8 cellular contexts compared by ENCODE assay signal in the genomic region with DNA sequence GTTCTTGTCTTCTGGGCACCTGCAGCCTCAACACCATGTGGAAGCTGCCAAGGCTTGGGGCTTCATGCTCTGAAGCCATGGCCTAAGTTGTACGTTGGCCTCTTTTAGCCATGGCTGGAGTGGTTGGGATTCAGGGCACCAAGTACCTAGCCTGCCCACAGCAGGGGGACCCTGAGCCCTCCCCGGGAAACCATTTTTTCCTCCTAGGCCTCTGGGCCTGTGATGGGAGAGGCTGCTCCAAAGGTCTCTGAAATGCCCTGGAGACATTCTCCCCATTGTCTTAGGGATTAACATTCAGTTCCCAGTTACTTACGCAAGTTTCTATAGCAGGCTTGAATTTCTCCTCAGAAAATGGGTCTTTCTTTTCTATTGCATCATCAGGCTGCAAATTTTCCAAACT.
"Had no signal": no experiment of that assay in that cellular context is flagged by ENCODE, and none has a peak within 500 bp of the region (broad histone marks: within the 10 kb centered on the region; RNA-seq: fewer than 3 reads in every experiment).

No MANE protein-coding gene starts in this region.

- H3K9ac ChIP-seq: KMS-11 had no signal

- FAIRE-seq: HepG2, HTR-8/SVneo had no signal

- H3K27ac Mint-ChIP-seq: IgD-negative memory B cell had no signal

- H3K4me3 Mint-ChIP-seq: IgD-negative memory B cell had no signal

- H3K4me2 ChIP-seq: KMS-11 had no signal

- DNase-seq: IMR-90, KBM-7, KG1 had no signal

- H3K4me1 Mint-ChIP-seq: IgD-negative memory B cell had no signal

- H3K27me3 Mint-ChIP-seq: IgD-negative memory B cell had no signal

- H3K27ac ChIP-seq: HL-60, KMS-11 had no signal

- H3K36me3 Mint-ChIP-seq: IgD-negative memory B cell had no signal

- ATAC-seq: HepG2 had no signal
